ENCODE assay signal across 1 cellular context in genomic region chr9:34458967-34459355, GRCh38.
TF ChIP-seq lines count a peak whose summit lies in the region.

No MANE protein-coding gene starts in this region.

TF ChIP-seq in HepG2, 621 proteins besides CTCF, POLR2A, EP300 and RAD21:
- 0 out of 2 replicates have a peak, but pooled peaks have one; percentile 6 for TF ChIP-seq DMAP1 (CRISPR knock-in tag; IDR thresholded peaks at IDR 0.05)
- TF ChIP-seq NR2F6 (IDR thresholded peaks at IDR 0.05), result 0 out of 2 replicates have a peak, but pooled peaks have one; percentile 27
- TF ChIP-seq NR2F6 (CRISPR knock-in tag; IDR thresholded peaks at IDR 0.05), result no peak
- no peak for TF ChIP-seq ZNF646 (CRISPR knock-in tag; IDR thresholded peaks at IDR 0.05)
- TF ChIP-seq, protein P1, sequence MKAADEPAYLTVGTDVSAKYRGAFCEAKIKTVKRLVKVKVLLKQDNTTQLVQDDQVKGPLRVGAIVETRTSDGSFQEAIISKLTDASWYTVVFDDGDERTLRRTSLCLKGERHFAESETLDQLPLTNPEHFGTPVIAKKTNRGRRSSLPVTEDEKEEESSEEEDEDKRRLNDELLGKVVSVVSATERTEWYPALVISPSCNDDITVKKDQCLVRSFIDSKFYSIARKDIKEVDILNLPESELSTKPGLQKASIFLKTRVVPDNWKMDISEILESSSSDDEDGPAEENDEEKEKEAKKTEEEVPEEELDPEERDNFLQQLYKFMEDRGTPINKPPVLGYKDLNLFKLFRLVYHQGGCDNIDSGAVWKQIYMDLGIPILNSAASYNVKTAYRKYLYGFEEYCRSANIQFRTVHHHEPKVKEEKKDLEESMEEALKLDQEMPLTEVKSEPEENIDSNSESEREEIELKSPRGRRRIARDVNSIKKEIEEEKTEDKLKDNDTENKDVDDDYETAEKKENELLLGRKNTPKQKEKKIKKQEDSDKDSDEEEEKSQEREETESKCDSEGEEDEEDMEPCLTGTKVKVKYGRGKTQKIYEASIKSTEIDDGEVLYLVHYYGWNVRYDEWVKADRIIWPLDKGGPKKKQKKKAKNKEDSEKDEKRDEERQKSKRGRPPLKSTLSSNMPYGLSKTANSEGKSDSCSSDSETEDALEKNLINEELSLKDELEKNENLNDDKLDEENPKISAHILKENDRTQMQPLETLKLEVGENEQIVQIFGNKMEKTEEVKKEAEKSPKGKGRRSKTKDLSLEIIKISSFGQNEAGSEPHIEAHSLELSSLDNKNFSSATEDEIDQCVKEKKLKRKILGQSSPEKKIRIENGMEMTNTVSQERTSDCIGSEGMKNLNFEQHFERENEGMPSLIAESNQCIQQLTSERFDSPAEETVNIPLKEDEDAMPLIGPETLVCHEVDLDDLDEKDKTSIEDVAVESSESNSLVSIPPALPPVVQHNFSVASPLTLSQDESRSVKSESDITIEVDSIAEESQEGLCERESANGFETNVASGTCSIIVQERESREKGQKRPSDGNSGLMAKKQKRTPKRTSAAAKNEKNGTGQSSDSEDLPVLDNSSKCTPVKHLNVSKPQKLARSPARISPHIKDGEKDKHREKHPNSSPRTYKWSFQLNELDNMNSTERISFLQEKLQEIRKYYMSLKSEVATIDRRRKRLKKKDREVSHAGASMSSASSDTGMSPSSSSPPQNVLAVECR (CRISPR knock-in tag; IDR thresholded peaks at IDR 0.05; ENCODE audit: borderline replicate concordance), result 0 out of 2 replicates have a peak, but pooled peaks have one; percentile 4
- TF ChIP-seq KDM6A (CRISPR knock-in tag; IDR thresholded peaks at IDR 0.05; ENCODE audit: low read depth), result no peak
- peak; percentile 57; the same call in 1 of the 2 replicates for TF ChIP-seq ZNF263 (CRISPR knock-in tag; IDR thresholded peaks at IDR 0.05)
TF ChIP-seq in HepG2: peak in this region for 4.
